In the genomic region with DNA sequence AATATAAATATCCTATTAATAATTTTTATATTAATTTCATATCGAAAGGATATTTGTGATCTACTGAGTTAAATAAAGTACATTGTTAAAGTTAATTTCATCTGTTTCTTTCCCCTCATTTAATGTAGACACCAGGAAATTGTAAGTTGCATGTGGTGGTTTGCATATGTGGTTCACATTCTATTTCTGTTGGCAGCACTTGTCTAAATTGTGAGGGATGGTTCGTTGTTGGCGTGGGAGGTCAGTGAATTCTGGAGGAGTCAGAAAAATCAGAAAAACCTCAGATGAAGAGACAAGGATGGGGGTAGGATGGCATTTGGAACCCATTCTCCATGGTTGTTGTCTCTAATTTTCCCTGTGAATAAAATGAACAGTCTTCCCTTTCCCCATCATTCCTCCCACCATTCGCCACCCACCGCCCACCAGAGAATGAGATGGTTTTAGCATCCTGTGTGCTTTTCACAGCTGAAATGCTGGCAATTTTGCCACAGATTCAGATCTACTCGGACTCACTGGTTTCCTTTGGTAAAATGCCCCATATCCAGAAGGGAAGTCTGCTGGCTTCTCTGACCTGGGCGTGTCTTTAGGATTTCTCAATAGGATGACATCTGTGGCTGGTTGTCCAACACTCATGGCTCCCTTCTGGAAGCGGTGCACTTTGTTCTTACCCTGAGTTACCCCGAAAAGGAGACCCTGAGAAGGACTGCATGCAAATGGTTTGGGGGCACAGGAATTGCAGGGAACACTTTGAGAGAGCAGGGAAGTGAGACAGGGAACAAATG, we compare ENCODE assay signal across 14 cellular contexts. TPM values are rescaled to one million over a fixed set of nuclear protein-coding genes. Genes with fewer than 3 reads are reported as not detected.
DNase-seq lines count a peak whose midpoint lies in the region; ATAC-seq and TF ChIP-seq lines count a peak whose summit lies in the region.
"Had no signal": no experiment of that assay in that cellular context is flagged by ENCODE, and none has a peak within 500 bp of the region (broad histone marks: within the 10 kb centered on the region; RNA-seq: fewer than 3 reads in every experiment).

No MANE protein-coding gene starts in this region.

- ATAC-seq in left ventricle myocardium superior = peak; percentile 45
- ATAC-seq in GM19467 (IDR thresholded peaks at IDR 0.05; ENCODE audit: unreplicated experiment) = no peak
- ATAC-seq in GM19452 (IDR thresholded peaks at IDR 0.05; ENCODE audit: unreplicated experiment) = no peak
- ATAC-seq: CD8-positive, alpha-beta T cell; stimulated activated naive B cell treated with anti-CD40 and anti-IgM and Interleukin-4, amounts not matched to agents 10 μg/mL and 1 μg/mL and 100 μg/mL, for 72 hours had no signal

- no peaks in the 10 kb centered on the region for H3F3A ChIP-seq in GM23248 (ENCODE audit: insufficient read depth)

- H3K36me3 ChIP-seq in GM23248 (ENCODE audit: low read depth) (no peaks in the 10 kb centered on the region), stomach (no peaks in the 10 kb centered on the region)

- H3K4me3 ChIP-seq in GM23248 (no peak overlapping the region), stomach (no peak overlapping the region)

- no peaks in the 10 kb centered on the region for H3K9me2 ChIP-seq in GM23248 (ENCODE audit: insufficient read depth)

- intact Hi-C loops in left ventricle myocardium superior (cut with micrococcal nuclease) = no loop called here
- intact Hi-C loops in stomach (cut with DNase I; ENCODE audit: low total_unique reads) = loop anchor here (10.0 kb wide), 1 partner anchor 484 kb away; no protein-coding TSS in a partner anchor

- TF ChIP-seq EP300 in stomach (IDR thresholded peaks at IDR 0.05) = no peak

- WGBS in GM23248 (ENCODE audit: low coverage in 1 of 2, low lambda C conversion rate in 2 of 2, missing lambda C conversion rate in 2 of 2), 2 experiments = 65 to 66% methylated on average over 9 of the region's 9 CpGs
- WGBS in stomach, 5 donors = 73 to 88% (median 84%) methylated on average over 9 of the region's 9 CpGs

- H3K27ac ChIP-seq in GM23248 (no peak overlapping the region), stomach (peak overlapping the region in 4 of 5 donors; percentile 47 to 80 (median 52))

- H3K9ac ChIP-seq in GM23248 = no peak overlapping the region

- H3K27me3 ChIP-seq in GM23248 (replicated peaks; ENCODE audit: insufficient read depth) (no peaks in the 10 kb centered on the region), stomach (no peaks in the 10 kb centered on the region)

- no peak overlapping the region for H3K4me2 ChIP-seq in GM23248 (ENCODE audit: unreplicated experiment)

- no peaks in the 10 kb centered on the region for H4K20me1 ChIP-seq in GM23248 (ENCODE audit: insufficient read depth)

- in situ Hi-C loops in GM23248 (cut with MboI) = no loop called here

- TF ChIP-seq CTCF in stomach (IDR thresholded peaks at IDR 0.05) = no peak

- no peaks in the 10 kb centered on the region for H3K9me3 ChIP-seq in GM23248 (ENCODE audit: low read depth)
- H3K9me3 ChIP-seq in stomach = no peaks in the 10 kb centered on the region

- peak overlapping the region; percentile 46; the same call in 1 of the 2 replicates for H2AFZ ChIP-seq in GM23248

- peak; percentile 33 for DNase-seq in GM23248
- peak; percentile 54 for DNase-seq in SKM-1 (lab: John Stamatoyannopoulos, UW; ENCODE audit: unreplicated experiment)
- no peak for DNase-seq in left ventricle myocardium superior
- no peak for DNase-seq in stomach
- DNase-seq in NCI-H2171 treated with DMSO at 0.1 percent for 48 hours (lab: John Stamatoyannopoulos, UW) = no peak
- no peak for DNase-seq in iPS-NIHi11 (ENCODE audit: low spot score)
- DNase-seq: activated CD4-positive, alpha-beta T cell treated with anti-CD3 and anti-CD28 coated beads, Interleukin-2, amount 10 ng/mL, durations not matched to agents 24 days and 14 days; CD8-positive, alpha-beta T cell; hippocampal formation; NCI-H1930; posterior cingulate gyrus; stimulated activated naive B cell treated with anti-CD40 and anti-IgM and Interleukin-4, amounts not matched to agents 10 μg/mL and 1 μg/mL and 100 μg/mL, for 72 hours had no signal

- H3K4me1 ChIP-seq in GM23248 (ENCODE audit: insufficient read depth) = peaks cover 7% of the 10 kb centered on the region
- H3K4me1 ChIP-seq in stomach = peaks cover 0 to 10% (median 2%) of the 10 kb centered on the region in 4 donors

- H3K79me2 ChIP-seq in GM23248 (ENCODE audit: insufficient read depth) = no peaks in the 10 kb centered on the region

- no peak for TF ChIP-seq POLR2A in stomach (IDR thresholded peaks at IDR 0.05)

RNA-seq across cellular contexts. Expression of gene LGI2, which starts 52.3 kb away (rescaled TPM):
- total RNA-seq in GM23248 (2014; rRNA removed; shearing (Covaris generic)) = not detected in 2 replicates
- polyA plus RNA-seq in GM23248 (2016; fragmentation: Nextera tagmentation; extraction: Ambion mirVana) (not detected in 2 replicates), stomach (under 1 TPM; 0.10 to 0.31 (median 0.31) TPM)
- total RNA-seq in left ventricle myocardium superior (2.0 TPM), stomach (1 to 10 TPM in 2 of 5 donors, not detected in 3; 4.4 to 9.1 TPM)
- total RNA-seq: activated CD4-positive, alpha-beta T cell treated with anti-CD3 and anti-CD28 coated beads, Interleukin-2, amount 10 ng/mL, durations not matched to agents 24 days and 14 days; CD8-positive, alpha-beta T cell had no signal

Comparison
In these comparisons a context has a peak if more than half of its experiments do, and no peak if none do; other contexts are left out.
1. DNase-seq: peak in GM23248 (single experiment) and SKM-1 (single experiment); none in left ventricle myocardium superior (single experiment), stomach (single experiment), NCI-H2171 treated with DMSO at 0.1 percent for 48 hours (single experiment) and iPS-NIHi11 (single experiment).